Comparison of ENCODE assay signal across 1 cellular context in the genomic region with DNA sequence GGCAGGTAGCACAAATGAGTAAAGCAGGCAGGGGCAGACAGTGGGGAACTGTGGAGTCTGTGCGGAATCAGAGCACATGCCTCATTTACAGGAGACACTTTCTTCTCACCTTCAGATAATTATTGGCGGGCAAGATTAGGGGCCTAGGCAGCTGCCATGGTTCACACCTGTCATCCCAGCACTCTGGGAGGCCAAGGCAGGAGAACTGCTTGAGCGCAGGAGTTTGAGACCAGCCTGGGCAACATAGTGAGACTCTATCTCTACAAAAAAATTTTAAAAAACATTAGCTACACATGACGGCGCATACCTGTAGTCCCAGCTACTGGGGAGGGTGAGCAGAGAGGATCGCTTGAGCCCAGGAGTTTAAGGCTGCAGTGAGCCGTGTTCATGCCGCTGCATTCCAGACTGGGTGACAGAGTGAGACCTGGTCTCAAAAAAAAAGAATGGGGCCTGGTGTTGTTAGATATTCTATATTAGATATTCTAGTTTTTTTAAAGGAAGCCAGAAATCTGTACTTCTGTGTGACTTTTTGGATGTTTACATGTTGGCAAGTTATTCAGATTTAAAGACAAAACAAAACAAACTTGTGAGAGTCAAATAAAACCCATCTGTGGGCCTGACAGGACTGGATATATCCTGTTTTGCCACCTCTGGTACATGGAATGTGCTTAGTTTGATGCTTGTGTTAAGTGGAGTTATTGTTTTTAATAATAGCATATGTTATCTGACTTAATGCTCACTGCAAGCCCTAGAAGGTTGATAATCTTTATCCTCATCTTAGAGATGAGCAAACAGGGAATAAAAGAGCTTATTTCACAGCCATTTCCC.
TF ChIP-seq lines count a peak whose summit lies in the region.

No MANE protein-coding gene starts in this region.

TF ChIP-seq in endothelial cell of umbilical vein, 7 proteins besides CTCF, POLR2A, EP300 and RAD21:
- TF ChIP-seq POLR2AphosphoS5 (IDR thresholded peaks at IDR 0.05; ENCODE audit: insufficient read depth, low read depth, low read length), result no peak
- no peak for TF ChIP-seq JUN (IDR thresholded peaks at IDR 0.05; ENCODE audit: borderline replicate concordance, insufficient read depth, insufficient read length, low read depth)
- TF ChIP-seq FOS (IDR thresholded peaks at IDR 0.05; ENCODE audit: borderline replicate concordance, insufficient read depth, low read length), result no peak
- TF ChIP-seq, protein P1, sequence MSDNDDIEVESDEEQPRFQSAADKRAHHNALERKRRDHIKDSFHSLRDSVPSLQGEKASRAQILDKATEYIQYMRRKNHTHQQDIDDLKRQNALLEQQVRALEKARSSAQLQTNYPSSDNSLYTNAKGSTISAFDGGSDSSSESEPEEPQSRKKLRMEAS (IDR thresholded peaks at IDR 0.05; ENCODE audit: insufficient read depth, insufficient read length), result no peak
- TF ChIP-seq EZH2 (IDR thresholded peaks at IDR 0.05; ENCODE audit: borderline replicate concordance, low read depth, low read length, severe bottlenecking), result no peak
- TF ChIP-seq MYC (IDR thresholded peaks at IDR 0.05; ENCODE audit: low read depth, low read length), result no peak
- TF ChIP-seq GATA2 (IDR thresholded peaks at IDR 0.05; ENCODE audit: insufficient read depth, insufficient read length, low read depth, low read length), result no peak
